16 cellular contexts compared by ENCODE assay signal in the genomic region with DNA sequence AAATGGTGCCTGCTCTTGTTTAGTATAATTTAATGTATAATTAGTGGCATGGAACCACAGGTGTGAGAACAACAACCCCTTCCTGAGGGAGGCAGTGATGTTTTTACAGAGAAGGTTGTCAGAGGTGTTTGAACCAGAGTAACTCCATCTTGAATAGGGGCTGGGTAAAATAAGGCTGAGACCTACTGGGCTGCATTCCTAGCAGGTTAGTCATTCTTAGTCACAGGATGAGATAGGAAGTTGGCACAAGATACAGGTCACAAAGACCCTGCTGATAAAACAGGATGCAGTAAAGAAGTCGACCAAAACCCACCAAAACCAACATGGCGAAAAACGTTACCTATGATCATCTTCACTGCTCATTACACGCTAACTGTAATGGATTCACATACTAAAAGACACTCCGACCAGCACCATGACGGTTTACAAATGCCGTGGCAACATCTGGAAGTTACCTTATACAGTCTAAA. TPM values are rescaled to one million over a fixed set of nuclear protein-coding genes. Genes with fewer than 3 reads are reported as not detected.
DNase-seq lines count a peak whose midpoint lies in the region; ATAC-seq and TF ChIP-seq lines count a peak whose summit lies in the region.
"Had no signal": no experiment of that assay in that cellular context is flagged by ENCODE, and none has a peak within 500 bp of the region (broad histone marks: within the 10 kb centered on the region; RNA-seq: fewer than 3 reads in every experiment).

No MANE protein-coding gene starts in this region.

- peak; percentile 36 for DNase-seq in EL
- DNase-seq in M059J (ENCODE audit: low read depth), result peak; percentile 45
- DNase-seq in astrocyte of the hippocampus (ENCODE audit: low read depth, low spot score), result peak; percentile 23
- peak; percentile 34 for DNase-seq in kidney tubule cell (ENCODE audit: low spot score)
- no peak for DNase-seq in GM13976 (ENCODE audit: low spot score)
- DNase-seq in DMS 273 treated with DMSO at 0.1 percent for 48 hours (lab: John Stamatoyannopoulos, UW), result no peak
- DNase-seq: Caco-2; HCEC 1CT; MM.1S; NCI-H1092 treated with DMSO at 0.1 percent for 48 hours; NCI-H2081 treated with DMSO at 0.1 percent for 48 hours; NK-92 treated with Interleukin-12 subunit alpha and Interleukin-12 subunit beta, amount 100 ng/mL, for 24 hours; SHP77; T-cell had no signal

- in situ Hi-C loops in GM13976 (cut with MboI; ENCODE audit: low sequenced_read_pairs, unreplicated experiment), result no loop called here

- no peak for ATAC-seq in HG03025 (IDR thresholded peaks at IDR 0.05; ENCODE audit: low FRiP score, unreplicated experiment)
- ATAC-seq: GM23338, T-cell had no signal

- TF ChIP-seq CTCF in GM13976 (IDR thresholded peaks at IDR 0.05; ENCODE audit: borderline replicate concordance, control extremely low read depth, extremely low read depth, insufficient read depth, missing control alignments), result no peak

RNA-seq across cellular contexts. Expression of gene LTA4H, which starts 47.7 kb away (rescaled TPM):
- 39.8 and 51.4 TPM in 2 replicates for total RNA-seq in M059J (2014; rRNA removed; shearing (Covaris generic))

Comparison
In these comparisons a context has a peak if more than half of its experiments do, and no peak if none do; other contexts are left out.
1. DNase-seq: peak in EL (single experiment), M059J (single experiment), astrocyte of the hippocampus (single experiment) and kidney tubule cell (single experiment); none in GM13976 (single experiment) and DMS 273 treated with DMSO at 0.1 percent for 48 hours (single experiment).